ENCODE assay signal across 2 cellular contexts in the genomic region with DNA sequence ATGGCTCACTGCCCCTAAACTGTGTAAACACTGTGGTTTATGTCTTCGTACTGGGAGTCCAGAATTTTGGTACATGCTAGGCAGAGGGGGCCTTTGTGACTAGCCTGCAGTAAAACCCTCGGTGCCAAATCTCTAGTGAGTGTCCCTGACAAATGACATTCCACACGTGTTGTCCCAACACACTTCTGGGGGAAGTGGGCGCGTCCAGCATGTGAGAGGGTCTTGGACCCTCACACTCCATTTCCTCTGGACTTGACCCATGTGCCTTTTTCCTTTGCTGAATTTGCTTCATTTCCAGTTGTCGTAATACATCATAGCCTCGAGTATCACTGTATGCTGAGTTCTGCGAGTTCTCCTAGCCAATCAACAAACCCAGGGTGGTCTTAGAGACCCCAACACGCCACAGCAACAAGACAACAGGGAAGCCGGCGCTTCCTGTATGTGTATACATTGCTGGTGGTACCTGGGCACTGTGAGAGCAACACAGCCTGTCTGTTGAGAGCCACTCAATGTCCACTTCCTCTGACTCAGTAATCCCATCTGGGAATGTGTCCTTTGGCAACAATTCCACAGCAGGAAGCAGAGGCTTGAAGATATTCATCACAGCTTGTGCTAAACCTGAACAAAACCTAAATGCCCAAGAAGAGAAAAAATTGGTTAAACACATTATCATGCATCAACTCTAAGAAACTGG.
TF ChIP-seq lines count a peak whose summit lies in the region.

No MANE protein-coding gene starts in this region.

TF ChIP-seq in SK-N-SH, 30 proteins besides CTCF, POLR2A, EP300 and RAD21 (continued from another document):
- TF ChIP-seq, protein P1, sequence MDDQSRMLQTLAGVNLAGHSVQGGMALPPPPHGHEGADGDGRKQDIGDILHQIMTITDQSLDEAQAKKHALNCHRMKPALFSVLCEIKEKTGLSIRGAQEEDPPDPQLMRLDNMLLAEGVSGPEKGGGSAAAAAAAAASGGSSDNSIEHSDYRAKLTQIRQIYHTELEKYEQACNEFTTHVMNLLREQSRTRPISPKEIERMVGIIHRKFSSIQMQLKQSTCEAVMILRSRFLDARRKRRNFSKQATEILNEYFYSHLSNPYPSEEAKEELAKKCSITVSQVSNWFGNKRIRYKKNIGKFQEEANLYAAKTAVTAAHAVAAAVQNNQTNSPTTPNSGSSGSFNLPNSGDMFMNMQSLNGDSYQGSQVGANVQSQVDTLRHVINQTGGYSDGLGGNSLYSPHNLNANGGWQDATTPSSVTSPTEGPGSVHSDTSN (IDR thresholded peaks at IDR 0.05): peak; percentile 33; the same call in 1 of the 2 replicates
- TF ChIP-seq TCF12 (IDR thresholded peaks at IDR 0.05) (peak; percentile 63; the same call in 1 of the 2 replicates), NFIC (IDR thresholded peaks at IDR 0.05; ENCODE audit: borderline replicate concordance) (peak; percentile 66; the same call in 1 of the 2 replicates)
TF ChIP-seq in SK-N-SH: peak in this region for 3.

TF ChIP-seq in SK-N-SH treated with all-trans-retinoic acid at 6 μM for 48 hours, 23 proteins besides CTCF, POLR2A, EP300 and RAD21 (continued from another document):
- TF ChIP-seq BACH2 (CRISPR knock-in tag; IDR thresholded peaks at IDR 0.05; ENCODE audit: borderline replicate concordance): no peak
- no peak for TF ChIP-seq OSR1 (CRISPR knock-in tag; IDR thresholded peaks at IDR 0.05)
- TF ChIP-seq ZNF8 (CRISPR knock-in tag; IDR thresholded peaks at IDR 0.05): no peak
- no peak for TF ChIP-seq ZFP30 (CRISPR knock-in tag; IDR thresholded peaks at IDR 0.05)
- no peak for TF ChIP-seq ZFP3 (CRISPR knock-in tag; IDR thresholded peaks at IDR 0.05)
- no peak for TF ChIP-seq ARNTL (CRISPR knock-in tag; IDR thresholded peaks at IDR 0.05; ENCODE audit: borderline replicate concordance, low read depth)
- no peak for TF ChIP-seq ISL1 (CRISPR knock-in tag; IDR thresholded peaks at IDR 0.05)
- TF ChIP-seq TCF4 (CRISPR knock-in tag; IDR thresholded peaks at IDR 0.05; ENCODE audit: borderline replicate concordance): no peak
- TF ChIP-seq ZNF70 (CRISPR knock-in tag; IDR thresholded peaks at IDR 0.05): no peak
- no peak for TF ChIP-seq ZC3H10 (CRISPR knock-in tag; IDR thresholded peaks at IDR 0.05)
- no peak for TF ChIP-seq PPARA (CRISPR knock-in tag; IDR thresholded peaks at IDR 0.05; ENCODE audit: borderline replicate concordance)
- TF ChIP-seq, protein P2, sequence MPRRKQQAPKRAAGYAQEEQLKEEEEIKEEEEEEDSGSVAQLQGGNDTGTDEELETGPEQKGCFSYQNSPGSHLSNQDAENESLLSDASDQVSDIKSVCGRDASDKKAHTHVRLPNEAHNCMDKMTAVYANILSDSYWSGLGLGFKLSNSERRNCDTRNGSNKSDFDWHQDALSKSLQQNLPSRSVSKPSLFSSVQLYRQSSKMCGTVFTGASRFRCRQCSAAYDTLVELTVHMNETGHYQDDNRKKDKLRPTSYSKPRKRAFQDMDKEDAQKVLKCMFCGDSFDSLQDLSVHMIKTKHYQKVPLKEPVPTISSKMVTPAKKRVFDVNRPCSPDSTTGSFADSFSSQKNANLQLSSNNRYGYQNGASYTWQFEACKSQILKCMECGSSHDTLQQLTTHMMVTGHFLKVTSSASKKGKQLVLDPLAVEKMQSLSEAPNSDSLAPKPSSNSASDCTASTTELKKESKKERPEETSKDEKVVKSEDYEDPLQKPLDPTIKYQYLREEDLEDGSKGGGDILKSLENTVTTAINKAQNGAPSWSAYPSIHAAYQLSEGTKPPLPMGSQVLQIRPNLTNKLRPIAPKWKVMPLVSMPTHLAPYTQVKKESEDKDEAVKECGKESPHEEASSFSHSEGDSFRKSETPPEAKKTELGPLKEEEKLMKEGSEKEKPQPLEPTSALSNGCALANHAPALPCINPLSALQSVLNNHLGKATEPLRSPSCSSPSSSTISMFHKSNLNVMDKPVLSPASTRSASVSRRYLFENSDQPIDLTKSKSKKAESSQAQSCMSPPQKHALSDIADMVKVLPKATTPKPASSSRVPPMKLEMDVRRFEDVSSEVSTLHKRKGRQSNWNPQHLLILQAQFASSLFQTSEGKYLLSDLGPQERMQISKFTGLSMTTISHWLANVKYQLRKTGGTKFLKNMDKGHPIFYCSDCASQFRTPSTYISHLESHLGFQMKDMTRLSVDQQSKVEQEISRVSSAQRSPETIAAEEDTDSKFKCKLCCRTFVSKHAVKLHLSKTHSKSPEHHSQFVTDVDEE (CRISPR knock-in tag; IDR thresholded peaks at IDR 0.05): no peak
- TF ChIP-seq SNAI2 (CRISPR knock-in tag; IDR thresholded peaks at IDR 0.05): no peak
- TF ChIP-seq, protein P3, sequence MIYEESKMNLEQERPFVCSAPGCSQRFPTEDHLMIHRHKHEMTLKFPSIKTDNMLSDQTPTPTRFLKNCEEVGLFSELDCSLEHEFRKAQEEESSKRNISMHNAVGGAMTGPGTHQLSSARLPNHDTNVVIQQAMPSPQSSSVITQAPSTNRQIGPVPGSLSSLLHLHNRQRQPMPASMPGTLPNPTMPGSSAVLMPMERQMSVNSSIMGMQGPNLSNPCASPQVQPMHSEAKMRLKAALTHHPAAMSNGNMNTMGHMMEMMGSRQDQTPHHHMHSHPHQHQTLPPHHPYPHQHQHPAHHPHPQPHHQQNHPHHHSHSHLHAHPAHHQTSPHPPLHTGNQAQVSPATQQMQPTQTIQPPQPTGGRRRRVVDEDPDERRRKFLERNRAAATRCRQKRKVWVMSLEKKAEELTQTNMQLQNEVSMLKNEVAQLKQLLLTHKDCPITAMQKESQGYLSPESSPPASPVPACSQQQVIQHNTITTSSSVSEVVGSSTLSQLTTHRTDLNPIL (CRISPR knock-in tag; IDR thresholded peaks at IDR 0.05; ENCODE audit: low read depth): no peak
- TF ChIP-seq, protein P4, sequence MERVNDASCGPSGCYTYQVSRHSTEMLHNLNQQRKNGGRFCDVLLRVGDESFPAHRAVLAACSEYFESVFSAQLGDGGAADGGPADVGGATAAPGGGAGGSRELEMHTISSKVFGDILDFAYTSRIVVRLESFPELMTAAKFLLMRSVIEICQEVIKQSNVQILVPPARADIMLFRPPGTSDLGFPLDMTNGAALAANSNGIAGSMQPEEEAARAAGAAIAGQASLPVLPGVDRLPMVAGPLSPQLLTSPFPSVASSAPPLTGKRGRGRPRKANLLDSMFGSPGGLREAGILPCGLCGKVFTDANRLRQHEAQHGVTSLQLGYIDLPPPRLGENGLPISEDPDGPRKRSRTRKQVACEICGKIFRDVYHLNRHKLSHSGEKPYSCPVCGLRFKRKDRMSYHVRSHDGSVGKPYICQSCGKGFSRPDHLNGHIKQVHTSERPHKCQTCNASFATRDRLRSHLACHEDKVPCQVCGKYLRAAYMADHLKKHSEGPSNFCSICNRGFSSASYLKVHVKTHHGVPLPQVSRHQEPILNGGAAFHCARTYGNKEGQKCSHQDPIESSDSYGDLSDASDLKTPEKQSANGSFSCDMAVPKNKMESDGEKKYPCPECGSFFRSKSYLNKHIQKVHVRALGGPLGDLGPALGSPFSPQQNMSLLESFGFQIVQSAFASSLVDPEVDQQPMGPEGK (CRISPR knock-in tag; IDR thresholded peaks at IDR 0.05; ENCODE audit: borderline replicate concordance): no peak
- TF ChIP-seq GLIS3 (CRISPR knock-in tag; IDR thresholded peaks at IDR 0.05): no peak
- no peak for TF ChIP-seq RARB (CRISPR knock-in tag; IDR thresholded peaks at IDR 0.05)
TF ChIP-seq in SK-N-SH treated with all-trans-retinoic acid at 6 μM for 48 hours: peak in this region for 0.
